8 cellular contexts compared by ENCODE assay signal in the genomic region with DNA sequence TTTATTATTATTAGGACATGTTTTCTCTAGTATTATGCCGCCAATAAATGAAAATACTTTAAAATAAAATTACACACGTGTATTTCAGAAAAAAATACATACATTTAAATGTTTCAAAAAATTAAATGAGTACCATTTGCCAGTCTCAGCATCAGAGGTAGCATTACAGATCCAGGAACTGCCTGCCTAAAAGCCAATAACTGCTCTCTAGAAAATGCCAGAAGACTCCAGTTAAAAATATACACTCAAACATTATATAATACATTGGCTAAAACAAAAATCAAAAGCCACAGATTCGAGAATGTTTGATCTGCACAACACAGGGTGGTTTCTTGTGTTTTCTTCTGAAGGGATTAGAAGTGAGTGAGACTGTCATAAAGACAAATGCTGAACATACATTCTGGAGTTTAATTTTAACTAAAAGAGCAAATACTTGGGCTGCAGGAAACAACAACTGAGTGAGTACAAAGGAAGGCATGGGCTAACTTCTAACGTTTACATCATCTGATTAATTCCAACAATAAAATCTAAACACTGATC.
A peak's percentile ranks its signal among the peaks of the same experiment; 100 is the strongest.
DNase-seq lines count a peak whose midpoint lies in the region; ATAC-seq and TF ChIP-seq lines count a peak whose summit lies in the region.

No MANE protein-coding gene starts in this region.

- H3K36me3 Mint-ChIP-seq in CD4-positive, CD25-positive, alpha-beta regulatory T cell = no peaks in the 10 kb centered on the region
- peaks cover 26% of the 10 kb centered on the region for H3K36me3 Mint-ChIP-seq in nephron progenitor cell (ENCODE audit: low read depth)

- TF ChIP-seq CTCF in Loucy (conservative IDR thresholded peaks at IDR 0.05; ENCODE audit: low read length) (no peak), nephron progenitor cell (IDR thresholded peaks at IDR 0.05) (no peak)

- no peaks in the 10 kb centered on the region for H3K9me2 ChIP-seq in Loucy (replicated peaks; ENCODE audit: low read depth, low read length)

- peak overlapping the region in 3 of 4 donors; percentile 2 to 57 (median 3) for H3K4me3 Mint-ChIP-seq in CD4-positive, CD25-positive, alpha-beta regulatory T cell
- peak overlapping the region; percentile 49 for H3K4me3 Mint-ChIP-seq in nephron progenitor cell

- no peak overlapping the region for H2AFZ ChIP-seq in Loucy (ENCODE audit: low read length)

- peaks cover 7% of the 10 kb centered on the region; the same call in 1 of the 2 replicates for H3F3A ChIP-seq in Loucy (ENCODE audit: low read depth)

- no peaks in the 10 kb centered on the region for H3K9me3 ChIP-seq in CD4-positive, CD25-positive, alpha-beta regulatory T cell (ENCODE audit: control insufficient read depth in 2 of 2, low read length in 2 of 2)
- H3K9me3 ChIP-seq in Loucy (ENCODE audit: insufficient read depth, low read depth, low read length) (no peaks in the 10 kb centered on the region), ectodermal cell (ENCODE audit: control insufficient read depth, low read length) (no peaks in the 10 kb centered on the region)

- no peak for ATAC-seq in CD4-positive, CD25-positive, alpha-beta regulatory T cell (ENCODE audit: low read depth in 2 of 2)
- ATAC-seq in HG02973 (IDR thresholded peaks at IDR 0.05; ENCODE audit: unreplicated experiment) (no peak), GM21786 (IDR thresholded peaks at IDR 0.05; ENCODE audit: unreplicated experiment) (no peak), GM19455 (IDR thresholded peaks at IDR 0.05; ENCODE audit: unreplicated experiment) (no peak)

- H3K4me1 ChIP-seq in CD4-positive, CD25-positive, alpha-beta regulatory T cell (ENCODE audit: control insufficient read depth, insufficient read depth, low read length, poor library complexity, severe bottlenecking) = peaks cover 16% of the 10 kb centered on the region
- H3K4me1 ChIP-seq in Loucy (ENCODE audit: insufficient read depth, low read length, poor library complexity, severe bottlenecking) (peaks cover 11% of the 10 kb centered on the region), ectodermal cell (ENCODE audit: control insufficient read depth, insufficient read depth, low read length) (peaks cover 29% of the 10 kb centered on the region)

- H3K4me3 ChIP-seq in CD4-positive, CD25-positive, alpha-beta regulatory T cell (ENCODE audit: low read depth, low read length) = peak overlapping the region; percentile 57
- no peak overlapping the region for H3K4me3 ChIP-seq in Loucy (ENCODE audit: low read length, poor library complexity, severe bottlenecking)
- no peak overlapping the region for H3K4me3 ChIP-seq in ectodermal cell (ENCODE audit: insufficient read depth, low read depth, low read length)

- H3K27ac Mint-ChIP-seq in CD4-positive, CD25-positive, alpha-beta regulatory T cell = peak overlapping the region in 2 of 3 donors; percentile 2 to 41
- H3K27ac Mint-ChIP-seq in nephron progenitor cell = peak overlapping the region; percentile 89

- H4K20me1 ChIP-seq in Loucy (ENCODE audit: insufficient read depth, low read length, poor library complexity, severe bottlenecking) = peaks cover 15% of the 10 kb centered on the region

- H3K27me3 Mint-ChIP-seq in CD4-positive, CD25-positive, alpha-beta regulatory T cell = no peaks in the 10 kb centered on the region
- H3K27me3 Mint-ChIP-seq in nephron progenitor cell (ENCODE audit: low read depth, poor library complexity) = peaks cover 2% of the 10 kb centered on the region

- H3K4me2 ChIP-seq in Loucy (ENCODE audit: low read depth, low read length, poor library complexity, severe bottlenecking) = peak overlapping the region; percentile 52

- H3K4me1 Mint-ChIP-seq in CD4-positive, CD25-positive, alpha-beta regulatory T cell = peaks cover 13 to 20% (median 18%) of the 10 kb centered on the region in 4 donors
- peaks cover 75% of the 10 kb centered on the region for H3K4me1 Mint-ChIP-seq in nephron progenitor cell

- peaks cover 36% of the 10 kb centered on the region for H3K79me2 ChIP-seq in Loucy (ENCODE audit: insufficient read depth, low read length)

- H3K9ac ChIP-seq in Loucy (ENCODE audit: low read depth, low read length, poor library complexity, severe bottlenecking) = no peak overlapping the region

- peak in 1 of 3 donors; percentile 7 for DNase-seq in CD4-positive, CD25-positive, alpha-beta regulatory T cell
- DNase-seq in nephron progenitor cell = no peak
- no peak for DNase-seq in NOMO-1 (lab: John Stamatoyannopoulos, UW; ENCODE audit: unreplicated experiment in 2 of 2)

- H3K9me3 Mint-ChIP-seq in CD4-positive, CD25-positive, alpha-beta regulatory T cell = peaks cover 0 to 3% (median 0%) of the 10 kb centered on the region in 7 donors
- H3K9me3 Mint-ChIP-seq in nephron progenitor cell = peaks cover 16% of the 10 kb centered on the region

- H3K27ac ChIP-seq in CD4-positive, CD25-positive, alpha-beta regulatory T cell (ENCODE audit: insufficient read depth, low read length, poor library complexity, severe bottlenecking) = no peak overlapping the region
- peak overlapping the region; percentile 69 for H3K27ac ChIP-seq in ectodermal cell (ENCODE audit: insufficient read depth, low read depth, low read length, poor library complexity, severe bottlenecking)

- no peaks in the 10 kb centered on the region for H3K27me3 ChIP-seq in CD4-positive, CD25-positive, alpha-beta regulatory T cell (ENCODE audit: control insufficient read depth, insufficient read depth, low read length)
- no peaks in the 10 kb centered on the region for H3K27me3 ChIP-seq in Loucy (ENCODE audit: insufficient read depth, low read length, poor library complexity, severe bottlenecking)
- no peaks in the 10 kb centered on the region for H3K27me3 ChIP-seq in ectodermal cell (ENCODE audit: control insufficient read depth, insufficient read depth, low read length, poor library complexity, severe bottlenecking)

- H3K36me3 ChIP-seq in CD4-positive, CD25-positive, alpha-beta regulatory T cell (ENCODE audit: control insufficient read depth, insufficient read depth, low read length) = no peaks in the 10 kb centered on the region
- H3K36me3 ChIP-seq in Loucy (ENCODE audit: insufficient read depth, low read length) = no peaks in the 10 kb centered on the region
- H3K36me3 ChIP-seq in ectodermal cell (ENCODE audit: control insufficient read depth, insufficient read depth, low read length) = no peaks in the 10 kb centered on the region

- WGBS in ectodermal cell, 2 experiments = 37 to 50% methylated on average over 2 of the region's 4 CpGs
